In genomic region chr9:109141375-109141774, GRCh38 we compare ENCODE assay signal across 11 cellular contexts. TPM values are rescaled to one million over a fixed set of nuclear protein-coding genes. Genes with fewer than 3 reads are reported as not detected.
"Had no signal": no experiment of that assay in that cellular context is flagged by ENCODE, and none has a peak within 500 bp of the region (broad histone marks: within the 10 kb centered on the region; RNA-seq: fewer than 3 reads in every experiment).

No MANE protein-coding gene starts in this region.

- H3K27ac ChIP-seq: HL-60, KMS-11 had no signal

- H3K9ac ChIP-seq: KMS-11 had no signal

- H3K4me2 ChIP-seq: GM23338, KMS-11 had no signal

- FAIRE-seq: H1, H54 had no signal

- DNase-seq: H9, HCEC 1CT, HFFc6, IMR-90, KBM-7 had no signal

- H3K4me3 ChIP-seq: GM23338 had no signal

- H3K4me3 Mint-ChIP-seq: GM23338, H9, HFFc6 had no signal

- ATAC-seq: GM23338 had no signal

- H3K27ac Mint-ChIP-seq: GM23338, H9, HFFc6 had no signal

- H2AFZ ChIP-seq: GM23338 had no signal

- H3K9me3 Mint-ChIP-seq: GM23338, H9, HFFc6 had no signal

RNA-seq across cellular contexts. Expression of gene FRRS1L, which starts 25.7 kb away (rescaled TPM):
- total RNA-seq: HFFc6, HT1080 had no signal
